28 cellular contexts compared by ENCODE assay signal in the genomic region with DNA sequence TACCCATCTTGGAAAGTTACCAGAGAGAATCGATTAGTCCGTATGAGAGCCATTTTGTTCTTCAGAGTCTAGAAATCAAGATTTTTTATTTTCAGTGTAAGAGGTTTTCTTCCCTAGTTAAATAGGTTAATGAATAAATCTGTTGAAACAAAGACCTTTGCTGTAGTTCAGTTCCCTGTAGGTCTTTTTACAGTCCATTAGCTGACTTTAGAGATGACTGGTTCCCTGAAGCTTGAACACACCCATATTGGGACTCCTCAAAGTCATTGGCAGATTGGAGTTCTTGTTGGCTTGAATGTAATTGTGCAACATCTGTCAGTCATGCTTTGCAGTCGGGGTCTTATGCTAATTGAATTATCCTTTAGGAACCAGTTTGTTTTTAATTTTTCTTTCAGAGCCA. TPM values are rescaled to one million over a fixed set of nuclear protein-coding genes. Genes with fewer than 3 reads are reported as not detected.
"Had no signal": no experiment of that assay in that cellular context is flagged by ENCODE, and none has a peak within 500 bp of the region (broad histone marks: within the 10 kb centered on the region; RNA-seq: fewer than 3 reads in every experiment).

No MANE protein-coding gene starts in this region.

- H3K9me3 Mint-ChIP-seq: mesothelial cell of epicardium; stimulated activated naive B cell treated with anti-CD40 and anti-IgM and Interleukin-4, amounts not matched to agents 10 μg/mL and 1 μg/mL and 100 μg/mL, for 72 hours had no signal

- H3K36me3 ChIP-seq: ovary had no signal

- DNase-seq: hippocampal formation; kidney glomerular epithelial cell; left colon; left ventricle myocardium inferior; mesendoderm; naive B cell; natural killer cell; ovary; retina; right cardiac atrium; stimulated activated CD4-positive, alpha-beta T cell treated with anti-CD3 and anti-CD28 coated beads, Interleukin-12 subunit alpha, Interleukin-12 subunit beta, amount 100 ng/mL, for 4 hours; stimulated activated CD4-positive, alpha-beta T cell treated with anti-CD3 and anti-CD28 coated beads, Interleukin-15, amount 100 ng/mL, for 24 hours; stimulated activated CD4-positive, alpha-beta T cell treated with anti-CD3 and anti-CD28 coated beads, Interleukin-2, amount 100 ng/mL, for 24 hours; stimulated activated CD4-positive, alpha-beta T cell treated with anti-CD3 and anti-CD28 coated beads, Interleukin-4, amount 100 ng/mL, for 1 hour; stimulated activated naive B cell treated with anti-CD40 and anti-IgM and Interleukin-4, amounts not matched to agents 10 μg/mL and 1 μg/mL and 100 μg/mL, for 72 hours; stimulated activated naive CD8-positive, alpha-beta T cell treated with anti-CD3 and anti-CD28 coated beads, Interleukin-15, Interleukin-2, amounts not matched to agents 100 U/mL and 50 U/mL, for 24 hours; stomach; testis; thyroid gland; transverse colon; upper lobe of left lung had no signal

- ATAC-seq: left colon; natural killer cell; right cardiac atrium; sciatic nerve; stimulated activated naive B cell treated with anti-CD40 and anti-IgM and Interleukin-4, amounts not matched to agents 10 μg/mL and 1 μg/mL and 100 μg/mL, for 72 hours; stimulated activated naive CD8-positive, alpha-beta T cell treated with anti-CD3 and anti-CD28 coated beads, Interleukin-15, Interleukin-2, amounts not matched to agents 100 U/mL and 50 U/mL, for 24 hours had no signal

- H3K27ac ChIP-seq: left ventricle myocardium inferior, ovary, skin epidermis, stomach, testis, thyroid gland, transverse colon, upper lobe of left lung, vagina had no signal

- H3K27me3 ChIP-seq: ovary, stomach, testis, thyroid gland, transverse colon, upper lobe of left lung, vagina had no signal

- H3K4me1 ChIP-seq: stomach, testis, transverse colon, upper lobe of left lung, vagina had no signal

- H3K9me3 ChIP-seq: left ventricle myocardium inferior, ovary, stomach, testis, thyroid gland, transverse colon, upper lobe of left lung, vagina had no signal

- FAIRE-seq: keratinocyte had no signal

- H3K4me3 ChIP-seq: left ventricle myocardium inferior, lung, ovary, skin epidermis, stomach, testis, thyroid gland, transverse colon, upper lobe of left lung, vagina had no signal

- H3K36me3 Mint-ChIP-seq: naive B cell; natural killer cell; stimulated activated naive B cell treated with anti-CD40 and anti-IgM and Interleukin-4, amounts not matched to agents 10 μg/mL and 1 μg/mL and 100 μg/mL, for 72 hours had no signal

- H3K27ac Mint-ChIP-seq: mesothelial cell of epicardium; natural killer cell; progenitor cell of endocrine pancreas; stimulated activated naive B cell treated with anti-CD40 and anti-IgM and Interleukin-4, amounts not matched to agents 10 μg/mL and 1 μg/mL and 100 μg/mL, for 72 hours had no signal

RNA-seq across cellular contexts. Expression of gene SEMA6D, which starts 45.3 kb away (rescaled TPM):
- total RNA-seq: natural killer cell had no signal
